In genomic region chr1:156212833-156213643, GRCh38 we compare ENCODE assay signal across 8 cellular contexts. TPM values are rescaled to one million over a fixed set of nuclear protein-coding genes. Genes with fewer than 3 reads are reported as not detected.
DNase-seq lines count a peak whose midpoint lies in the region; ATAC-seq, FAIRE-seq and TF ChIP-seq lines count a peak whose summit lies in the region.

Gene PMF1 (plus strand): TSS chr1:156213007. CDS start chr1:156213016, 9 bp downstream.

- H3K4me2 ChIP-seq in keratinocyte (ENCODE audit: control insufficient read depth, extremely low read depth, insufficient read depth, low read depth, low read length): peak within 1 kb of the TSS; percentile 96

- H4K20me1 ChIP-seq in keratinocyte (ENCODE audit: control insufficient read depth, extremely low read depth, insufficient read depth, low read length): no peaks in the 10 kb centered on the region

- dilution Hi-C loops in keratinocyte (cut with MboI; ENCODE audit: extremely low pct_ligation_motif_present, low sequenced_read_pairs): no loop called here

- DNase-seq in AG20443 (ENCODE audit: low spot score): peak; percentile 99
- peak; percentile 97 for DNase-seq in NCI-H510A (lab: John Stamatoyannopoulos, UW)
- DNase-seq in activated CD4-positive, alpha-beta T cell treated with anti-CD3 and anti-CD28 coated beads for 1 hour: peak; percentile 92
- peak; percentile 88 to 93 for DNase-seq in cerebellar nuclear complex (lab: John Stamatoyannopoulos, UW)
- DNase-seq in keratinocyte (ENCODE audit: low read depth, low spot score): no peak
- DNase-seq in stimulated activated CD4-positive, alpha-beta T cell treated with anti-CD3 and anti-CD28 coated beads, Interleukin-12 subunit alpha, Interleukin-12 subunit beta, amount 100 ng/mL, for 48 hours (ENCODE audit: low read depth in 2 of 3, low spot score in 1 of 3): peak; percentile 93 to 96 (median 95)

- peak within 1 kb of the TSS; percentile 49 to 90 (median 87) for H3K4me3 ChIP-seq in keratinocyte (ENCODE audit: control insufficient read depth in 2 of 3, extremely low read depth in 1 of 3, insufficient read depth in 2 of 3, low read depth in 1 of 3, low read length in 3 of 3)

- H3K27me3 ChIP-seq in keratinocyte (ENCODE audit: control insufficient read depth, extremely low read depth, insufficient read depth, low read length): no peaks in the 10 kb centered on the region

- peak; percentile 84 for ATAC-seq in HG03378 (IDR thresholded peaks at IDR 0.05; ENCODE audit: unreplicated experiment)

- peak within 1 kb of the TSS; percentile 97 for H3K27ac ChIP-seq in keratinocyte (ENCODE audit: control insufficient read depth, insufficient read depth, low read length)

- no peak for FAIRE-seq in keratinocyte (lab: Jason Lieb, UNC)

- H3K79me2 ChIP-seq in keratinocyte (ENCODE audit: control insufficient read depth, insufficient read depth, low read length): peaks cover 6% of the 10 kb centered on the region

- H3K9ac ChIP-seq in keratinocyte (ENCODE audit: control insufficient read depth, extremely low read depth, insufficient read depth, low read length): peak within 1 kb of the TSS; percentile 97

- peak; percentile 83 for TF ChIP-seq POLR2A in GM19099 (IDR thresholded peaks at IDR 0.05; ENCODE audit: extremely low read depth, insufficient read length, low read depth)

- TF ChIP-seq CTCF in keratinocyte (optimal IDR thresholded peaks at IDR 0.05 in 1 of 3, IDR thresholded peaks at IDR 0.05 in 1 of 3, conservative IDR thresholded peaks at IDR 0.05 in 1 of 3; ENCODE audit: extremely low read depth in 1 of 3, insufficient read depth in 2 of 3, low read length in 3 of 3): no peak

- no peaks in the 10 kb centered on the region for H3K9me3 ChIP-seq in keratinocyte (ENCODE audit: control insufficient read depth, low read depth, low read length)

- no peaks in the 10 kb centered on the region for H3K9me1 ChIP-seq in keratinocyte (ENCODE audit: control insufficient read depth, extremely low read depth, insufficient read depth, low read length)

- H3K4me1 ChIP-seq in keratinocyte (ENCODE audit: control insufficient read depth, extremely low read depth, insufficient read depth, low read length): peaks cover 25% of the 10 kb centered on the region

- H3K36me3 ChIP-seq in keratinocyte (ENCODE audit: control insufficient read depth in 2 of 2, extremely low read depth in 1 of 2, insufficient read depth in 2 of 2, low read length in 2 of 2): peaks cover 9 to 14% of the 10 kb centered on the region in 2 experiments

- peak within 1 kb of the TSS; percentile 96 for H2AFZ ChIP-seq in keratinocyte (ENCODE audit: control insufficient read depth, low read length)

RNA-seq across cellular contexts. Expression of gene PMF1, which starts in this region (rescaled TPM):
- polyA plus RNA-seq in keratinocyte: 31.9 to 50.8 TPM (median 41.0 TPM) in 3 replicates
- polyA plus RNA-seq in keratinocyte (2011; ENCODE audit: low read depth): 8.3 TPM
- polyA plus RNA-seq in keratinocyte (2011; cell fraction: cytosol; rRNA removed): 33.8 and 44.4 TPM in 2 replicates
- polyA plus RNA-seq in keratinocyte (2011; cell fraction: nucleus; rRNA removed): 33.9 and 36.9 TPM in 2 replicates
- polyA plus RNA-seq in keratinocyte (2012; ENCODE audit: low replicate concordance): 27.1 and 34.3 TPM in 2 replicates
- polyA minus RNA-seq in keratinocyte: 13.9 to 24.3 TPM (median 14.1 TPM) in 3 replicates
- 12.5 TPM for polyA minus RNA-seq in keratinocyte (2011; cell fraction: cytosol; rRNA and poly(A)+ RNA removed)
- 5.0 and 7.5 TPM in 2 replicates for polyA minus RNA-seq in keratinocyte (2011; cell fraction: nucleus; rRNA and poly(A)+ RNA removed)
